18 cellular contexts compared by ENCODE assay signal in genomic region chr15:58523634-58524033, GRCh38.
A peak's percentile ranks its signal among the peaks of the same experiment; 100 is the strongest.
DNase-seq lines count a peak whose midpoint lies in the region; ATAC-seq, FAIRE-seq and TF ChIP-seq lines count a peak whose summit lies in the region.
"Had no signal": no experiment of that assay in that cellular context is flagged by ENCODE, and none has a peak within 500 bp of the region (broad histone marks: within the 10 kb centered on the region; RNA-seq: fewer than 3 reads in every experiment).

No MANE protein-coding gene starts in this region.

- H3K27ac ChIP-seq in left ventricle myocardium inferior (replicated peaks) (peak overlapping the region; percentile 78), right atrium auricular region (peak overlapping the region; percentile 66 to 87), spleen (peak overlapping the region in 5 of 8 donors; percentile 53 to 88 (median 81)), esophagus squamous epithelium (peak overlapping the region in 1 of 4 donors; percentile 71)
- H3K27ac ChIP-seq: C4-2B had no signal

- H3K9me3 ChIP-seq in left ventricle myocardium inferior (replicated peaks) (no peaks in the 10 kb centered on the region), right atrium auricular region (no peaks in the 10 kb centered on the region), spleen (no peaks in the 10 kb centered on the region), esophagus squamous epithelium (no peaks in the 10 kb centered on the region)

- no peak for TF ChIP-seq CTCF in left ventricle myocardium inferior (IDR thresholded peaks at IDR 0.05; ENCODE audit: borderline replicate concordance)
- TF ChIP-seq CTCF in right atrium auricular region (IDR thresholded peaks at IDR 0.05), result no peak
- TF ChIP-seq CTCF in spleen (IDR thresholded peaks at IDR 0.05 in 8 of 11, conservative IDR thresholded peaks at IDR 0.05 in 3 of 11), result no peak
- no peak for TF ChIP-seq CTCF in D721Med (IDR thresholded peaks at IDR 0.05; ENCODE audit: insufficient read depth, missing control alignments)
- no peak for TF ChIP-seq CTCF in esophagus squamous epithelium (IDR thresholded peaks at IDR 0.05)

- H3K4me3 ChIP-seq in left ventricle myocardium inferior (no peak overlapping the region), right atrium auricular region (no peak overlapping the region), spleen (no peak overlapping the region), esophagus squamous epithelium (no peak overlapping the region)
- H3K4me3 ChIP-seq: K562 had no signal

- no peak for TF ChIP-seq POLR2A in spleen (IDR thresholded peaks at IDR 0.05)
- TF ChIP-seq POLR2A in esophagus squamous epithelium (IDR thresholded peaks at IDR 0.05), result no peak

- DNase-seq in left ventricle myocardium inferior (no peak), Right ventricle myocardium inferior (ENCODE audit: missing footprints) (no peak), right atrium auricular region (ENCODE audit: low spot score) (no peak), spleen (no peak), NCI-H748 treated with DMSO at 0.1 percent for 48 hours (lab: John Stamatoyannopoulos, UW) (no peak), D721Med (ENCODE audit: insufficient read length, low spot score) (no peak), esophagus squamous epithelium (lab: John Stamatoyannopoulos, UW) (no peak)
- DNase-seq: DMS 273 treated with DMSO at 0.1 percent for 48 hours; NCI-H1105; NCI-H2081; NCI-H69; NK-92 treated with Interleukin-12 subunit alpha and Interleukin-12 subunit beta, amount 100 ng/mL, for 24 hours; SHP77 had no signal

- 76 to 85% (median 83%) methylated on average over 5 of the region's 5 CpGs for WGBS in spleen, 5 donors
- WGBS in esophagus squamous epithelium, 2 donors, result 88 to 94% methylated on average over 5 of the region's 5 CpGs

- peaks cover 80% of the 10 kb centered on the region for H3K4me1 ChIP-seq in left ventricle myocardium inferior
- H3K4me1 ChIP-seq in right atrium auricular region, result peaks cover 0 to 67% of the 10 kb centered on the region in 2 donors
- peaks cover 20 to 99% (median 54%) of the 10 kb centered on the region in 6 donors for H3K4me1 ChIP-seq in spleen
- peaks cover 22 to 67% (median 48%) of the 10 kb centered on the region in 3 donors for H3K4me1 ChIP-seq in esophagus squamous epithelium

- ATAC-seq in Right ventricle myocardium inferior, result no peak
- ATAC-seq: K562 had no signal

- H3K27me3 ChIP-seq in left ventricle myocardium inferior (ENCODE audit: low read depth), result no peaks in the 10 kb centered on the region
- H3K27me3 ChIP-seq in right atrium auricular region, result no peaks in the 10 kb centered on the region
- H3K27me3 ChIP-seq in spleen (replicated peaks in 1 of 7), result no peaks in the 10 kb centered on the region
- H3K27me3 ChIP-seq in esophagus squamous epithelium, result no peaks in the 10 kb centered on the region

- intact Hi-C loops in left ventricle myocardium inferior (cut with micrococcal nuclease), result no loop called here
- intact Hi-C loops in Right ventricle myocardium inferior (cut with DNase I), result loop anchor here (5.0 to 10.0 kb wide), 3 partner anchors 81 to 259 kb away; no protein-coding TSS in a partner anchor
- intact Hi-C loops in spleen (cut with DNase I; ENCODE audit: low total_unique reads), result no loop called here
- intact Hi-C loops in esophagus squamous epithelium (cut with DNase I), result no loop called here

- H3K36me3 ChIP-seq in left ventricle myocardium inferior (no peaks in the 10 kb centered on the region), right atrium auricular region (no peaks in the 10 kb centered on the region), spleen (no peaks in the 10 kb centered on the region), esophagus squamous epithelium (no peaks in the 10 kb centered on the region)

- FAIRE-seq in D721Med (lab: Jason Lieb, UNC), result no peak
- FAIRE-seq: G401.6, H54, K562, RCC 7860 had no signal
